ENCODE assay signal across 1 cellular context in genomic region chr16:2826591-2827480, GRCh38.
TF ChIP-seq lines count a peak whose summit lies in the region.

No MANE protein-coding gene starts in this region.

TF ChIP-seq in HepG2, 621 proteins besides CTCF, POLR2A, EP300 and RAD21:
- TF ChIP-seq ZNF33B (CRISPR knock-in tag; IDR thresholded peaks at IDR 0.05) (no peak), ZNF281 (CRISPR knock-in tag; IDR thresholded peaks at IDR 0.05; ENCODE audit: borderline replicate concordance) (peak; percentile 30; the same call in 1 of the 2 replicates), THAP11 (CRISPR knock-in tag; IDR thresholded peaks at IDR 0.05) (no peak), ZNF687 (CRISPR knock-in tag; IDR thresholded peaks at IDR 0.05) (peak; percentile 16), GLI4 (CRISPR knock-in tag; IDR thresholded peaks at IDR 0.05; ENCODE audit: borderline replicate concordance) (no peak), ZNF772 (CRISPR knock-in tag; IDR thresholded peaks at IDR 0.05) (no peak)
